ENCODE assay signal across 8 cellular contexts in genomic region chr5:179732918-179733763, GRCh38. TPM values are rescaled to one million over a fixed set of nuclear protein-coding genes. Genes with fewer than 3 reads are reported as not detected.
A peak's percentile ranks its signal among the peaks of the same experiment; 100 is the strongest.
DNase-seq lines count a peak whose midpoint lies in the region; FAIRE-seq and TF ChIP-seq lines count a peak whose summit lies in the region.

No MANE protein-coding gene starts in this region.

- H3K36me3 ChIP-seq in KOPT-K1 (ENCODE audit: insufficient read depth, low read length) (peaks cover 52% of the 10 kb centered on the region), esophagus (ENCODE audit: control insufficient read depth in 2 of 2, insufficient read depth in 2 of 2, low read length in 1 of 2) (peaks cover 3 to 8% of the 10 kb centered on the region in 2 donors), muscle layer of duodenum (ENCODE audit: control insufficient read depth in 1 of 2, insufficient read depth in 2 of 2, low read length in 2 of 2) (peaks cover 26 to 33% of the 10 kb centered on the region in 2 donors), suprapubic skin (peaks cover 18% of the 10 kb centered on the region)

- FAIRE-seq in H54 (lab: Jason Lieb, UNC): no peak

- peak overlapping the region; percentile 89 to 93 for H3K4me3 ChIP-seq in esophagus (ENCODE audit: low read depth in 1 of 2, low read length in 2 of 2)
- peak overlapping the region; percentile 74 to 86 for H3K4me3 ChIP-seq in muscle layer of duodenum (ENCODE audit: low read depth in 1 of 2, low read length in 2 of 2)
- peak overlapping the region; percentile 97 for H3K4me3 ChIP-seq in suprapubic skin

- H3K9me3 ChIP-seq in KOPT-K1 (ENCODE audit: insufficient read depth, low read length, poor library complexity, severe bottlenecking) (no peaks in the 10 kb centered on the region), esophagus (ENCODE audit: control insufficient read depth in 2 of 2, insufficient read depth in 1 of 2, low read depth in 1 of 2, low read length in 1 of 2) (no peaks in the 10 kb centered on the region), muscle layer of duodenum (ENCODE audit: control insufficient read depth in 1 of 2, low read length in 2 of 2) (no peaks in the 10 kb centered on the region), suprapubic skin (no peaks in the 10 kb centered on the region)

- peak overlapping the region; percentile 85 for H3K27ac ChIP-seq in KOPT-K1 (ENCODE audit: low read depth, low read length, poor library complexity, severe bottlenecking)
- H3K27ac ChIP-seq in esophagus (ENCODE audit: low read depth in 2 of 2, low read length in 1 of 2): peak overlapping the region; percentile 95 to 97
- H3K27ac ChIP-seq in muscle layer of duodenum (ENCODE audit: low read length): peak overlapping the region; percentile 72
- H3K27ac ChIP-seq in suprapubic skin: peak overlapping the region; percentile 98

- no peak for TF ChIP-seq EP300 in suprapubic skin (IDR thresholded peaks at IDR 0.05)

- TF ChIP-seq CTCF in suprapubic skin (IDR thresholded peaks at IDR 0.05): no peak

- 1% methylated on average over 77 to 101 of the region's 101 CpGs for WGBS in esophagus, 2 donors
- 0% methylated on average over 20 of the region's 101 CpGs for WGBS in suprapubic skin

- DNase-seq in NCI-H1092 treated with DMSO at 0.1 percent for 48 hours (lab: John Stamatoyannopoulos, UW) (peak; percentile 40), NCI-H1092 (lab: John Stamatoyannopoulos, UW) (no peak), H54 (ENCODE audit: insufficient read length, low spot score) (peak; percentile 50), suprapubic skin (ENCODE audit: low spot score in 2 of 2) (no peak)
- DNase-seq in activated CD4-positive, alpha-beta T cell treated with anti-CD3 and anti-CD28 coated beads, Interleukin-2, amount 50 U/mL, for 4 hours: peak; percentile 18 to 26

- H3K4me1 ChIP-seq in esophagus (ENCODE audit: control insufficient read depth in 2 of 2, insufficient read depth in 2 of 2, low read length in 1 of 2): peaks cover 0 to 5% of the 10 kb centered on the region in 2 donors
- H3K4me1 ChIP-seq in muscle layer of duodenum (ENCODE audit: control insufficient read depth in 1 of 2, insufficient read depth in 2 of 2, low read length in 2 of 2): peaks cover 5 to 45% of the 10 kb centered on the region in 2 donors
- peaks cover 36% of the 10 kb centered on the region for H3K4me1 ChIP-seq in suprapubic skin

- H3K27me3 ChIP-seq in esophagus (ENCODE audit: control insufficient read depth in 1 of 2, insufficient read depth in 2 of 2, low read length in 2 of 2) (no peaks in the 10 kb centered on the region), muscle layer of duodenum (ENCODE audit: low read depth, low read length) (no peaks in the 10 kb centered on the region), suprapubic skin (no peaks in the 10 kb centered on the region)

- TF ChIP-seq POLR2A in H54 (IDR thresholded peaks at IDR 0.05; ENCODE audit: low read depth, low read length): 0 out of 2 replicates have a peak, but pooled peaks have one; percentile 13
- TF ChIP-seq POLR2A in suprapubic skin (IDR thresholded peaks at IDR 0.05): no peak

RNA-seq across cellular contexts. Expression of gene MAML1, which starts 0.5 kb away (rescaled TPM):
- polyA plus RNA-seq in esophagus: 1 to 10 TPM; 7.1 to 7.9 TPM
- 10 to 100 TPM; 26.5 to 45.0 (median 38.6) TPM for total RNA-seq in suprapubic skin

RNA-seq across cellular contexts. Expression of gene CANX, which starts 34.4 kb away (rescaled TPM):
- polyA plus RNA-seq in esophagus: 10 to 100 TPM; 68.4 to 87.5 TPM
- total RNA-seq in suprapubic skin: 100 to 1,000 TPM; 185 to 282 (median 240) TPM

RNA-seq across cellular contexts. Expression of gene CBY3, which starts 52.3 kb away (rescaled TPM):
- under 1 TPM; 0.05 to 0.12 TPM for polyA plus RNA-seq in esophagus
- total RNA-seq in suprapubic skin: not detected

Comparison
In these comparisons a context has a peak if more than half of its experiments do, and no peak if none do; other contexts are left out.
1. DNase-seq: peak in NCI-H1092 treated with DMSO at 0.1 percent for 48 hours (single experiment), H54 (single experiment) and activated CD4-positive, alpha-beta T cell treated with anti-CD3 and anti-CD28 coated beads, Interleukin-2, amount 50 U/mL, for 4 hours (2 of 2); none in NCI-H1092 (single experiment) and suprapubic skin (0 of 2).
2. Peak in every context shown above with its lines, with median percentiles within 50 percentile points of each other: H3K27ac ChIP-seq and H3K4me3 ChIP-seq.